ENCODE assay signal across 10 cellular contexts in the genomic region with DNA sequence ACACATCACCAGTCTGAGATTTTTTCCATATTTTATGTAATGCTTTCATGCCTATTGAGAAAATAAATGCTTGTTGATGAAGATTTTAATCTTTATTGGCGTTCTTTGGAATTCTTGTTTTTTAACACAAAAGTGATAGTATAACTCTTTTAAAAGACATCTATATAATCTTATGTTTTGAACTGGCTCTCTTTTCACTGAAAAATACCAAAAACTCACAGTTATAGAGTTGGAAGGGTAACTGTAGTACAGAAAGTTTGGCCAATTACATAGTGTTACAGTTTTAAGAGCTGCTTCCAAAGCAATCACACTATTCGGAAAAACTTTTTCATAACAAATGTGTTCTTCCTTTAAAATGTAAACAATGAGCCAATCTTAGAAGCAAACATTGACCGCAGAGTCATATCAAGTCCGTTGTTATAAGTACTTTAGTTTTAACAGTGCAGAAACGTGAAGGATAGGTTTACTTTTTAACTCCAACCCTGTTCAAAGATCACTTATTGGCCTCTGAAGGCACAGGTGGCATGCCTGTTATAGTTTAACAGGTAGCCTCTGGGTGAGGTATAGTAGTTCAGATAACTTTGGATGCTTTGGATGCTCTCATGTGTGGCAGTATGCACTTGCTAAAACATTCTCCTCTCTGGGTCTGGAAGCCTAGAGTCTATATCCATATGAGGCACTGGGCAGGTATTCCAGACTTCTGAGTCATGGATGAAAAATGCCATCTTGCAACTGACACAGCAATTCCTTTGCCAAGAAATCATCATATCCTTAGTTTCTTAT. TPM values are rescaled to one million over a fixed set of nuclear protein-coding genes. Genes with fewer than 3 reads are reported as not detected.
DNase-seq lines count a peak whose midpoint lies in the region; ATAC-seq, FAIRE-seq and TF ChIP-seq lines count a peak whose summit lies in the region.
"Had no signal": no experiment of that assay in that cellular context is flagged by ENCODE, and none has a peak within 500 bp of the region (broad histone marks: within the 10 kb centered on the region; RNA-seq: fewer than 3 reads in every experiment).

No MANE protein-coding gene starts in this region.

- no peaks in the 10 kb centered on the region for H3K79me2 ChIP-seq in keratinocyte (ENCODE audit: control insufficient read depth, insufficient read depth, low read length)
- no peaks in the 10 kb centered on the region for H3K79me2 ChIP-seq in smooth muscle cell (ENCODE audit: low read depth)

- 75% methylated on average over 5 of the region's 5 CpGs for WGBS in smooth muscle cell (ENCODE audit: low lambda C conversion rate)

- H3K4me2 ChIP-seq in keratinocyte (ENCODE audit: control insufficient read depth, extremely low read depth, insufficient read depth, low read depth, low read length) (peak overlapping the region; percentile 47), smooth muscle cell (peak overlapping the region; percentile 9)
- H3K4me2 ChIP-seq: neural progenitor cell had no signal

- H2AFZ ChIP-seq in keratinocyte (ENCODE audit: control insufficient read depth, low read length) (no peak overlapping the region), smooth muscle cell (ENCODE audit: low read depth) (no peak overlapping the region)
- H2AFZ ChIP-seq: neural progenitor cell had no signal

- H4K20me1 ChIP-seq in keratinocyte (ENCODE audit: control insufficient read depth, extremely low read depth, insufficient read depth, low read length) (no peaks in the 10 kb centered on the region), smooth muscle cell (ENCODE audit: low read depth) (no peaks in the 10 kb centered on the region)

- DNase-seq in HCEC 1CT (peak; percentile 82), ascending aorta (ENCODE audit: low spot score in 2 of 2) (no peak), keratinocyte (ENCODE audit: low read depth, low spot score) (peak; percentile 70), smooth muscle cell (lab: John Stamatoyannopoulos, UW; ENCODE audit: unreplicated experiment) (no peak), NCI-H1417 (lab: John Stamatoyannopoulos, UW) (no peak)
- no peak for DNase-seq in activated T-cell treated with anti-CD3 and anti-CD28 coated beads, Interleukin-2, amount 50 U/mL, for 1 hour

- H3K9ac ChIP-seq in keratinocyte (ENCODE audit: control insufficient read depth, extremely low read depth, insufficient read depth, low read length) (no peak overlapping the region), smooth muscle cell (ENCODE audit: low read depth) (no peak overlapping the region)
- H3K9ac ChIP-seq: neural progenitor cell had no signal

- peak overlapping the region; percentile 28 to 48 for H3K27ac ChIP-seq in ascending aorta
- H3K27ac ChIP-seq in keratinocyte (ENCODE audit: control insufficient read depth, insufficient read depth, low read length): no peak overlapping the region
- H3K27ac ChIP-seq in smooth muscle cell (ENCODE audit: low read depth): peak overlapping the region; percentile 81
- H3K27ac ChIP-seq: neural progenitor cell had no signal

- dilution Hi-C loops in keratinocyte (cut with MboI; ENCODE audit: extremely low pct_ligation_motif_present, low sequenced_read_pairs): no loop called here

- no peak for TF ChIP-seq CTCF in ascending aorta (IDR thresholded peaks at IDR 0.05)
- no peak for TF ChIP-seq CTCF in keratinocyte (optimal IDR thresholded peaks at IDR 0.05 in 1 of 3, IDR thresholded peaks at IDR 0.05 in 1 of 3, conservative IDR thresholded peaks at IDR 0.05 in 1 of 3; ENCODE audit: extremely low read depth in 1 of 3, insufficient read depth in 2 of 3, low read length in 3 of 3)
- TF ChIP-seq CTCF in smooth muscle cell (IDR thresholded peaks at IDR 0.05; ENCODE audit: borderline replicate concordance, insufficient read depth, poor library complexity, severe bottlenecking): no peak

- H3F3A ChIP-seq in smooth muscle cell (ENCODE audit: low read depth): no peaks in the 10 kb centered on the region

- H3K4me1 ChIP-seq in ascending aorta (peaks cover 0 to 32% of the 10 kb centered on the region in 2 donors), keratinocyte (ENCODE audit: control insufficient read depth, extremely low read depth, insufficient read depth, low read length) (peaks cover 28% of the 10 kb centered on the region), smooth muscle cell (ENCODE audit: low read depth) (no peaks in the 10 kb centered on the region)
- H3K4me1 ChIP-seq: neural progenitor cell had no signal

- no peak for TF ChIP-seq POLR2A in GM18505 (IDR thresholded peaks at IDR 0.05; ENCODE audit: borderline replicate concordance, extremely low read depth, insufficient read depth, insufficient read length)

- intact Hi-C loops in ascending aorta (cut with DNase I): no loop called here

- ATAC-seq in GM21723 (IDR thresholded peaks at IDR 0.05; ENCODE audit: unreplicated experiment): no peak
- no peak for ATAC-seq in GM18505 (IDR thresholded peaks at IDR 0.05; ENCODE audit: unreplicated experiment)

- H3K27me3 ChIP-seq in ascending aorta (no peaks in the 10 kb centered on the region), keratinocyte (ENCODE audit: control insufficient read depth, extremely low read depth, insufficient read depth, low read length) (no peaks in the 10 kb centered on the region), smooth muscle cell (ENCODE audit: low read depth) (no peaks in the 10 kb centered on the region)
- H3K27me3 ChIP-seq: neural progenitor cell had no signal

- no peaks in the 10 kb centered on the region for H3K9me1 ChIP-seq in keratinocyte (ENCODE audit: control insufficient read depth, extremely low read depth, insufficient read depth, low read length)

- peak; percentile 95 for FAIRE-seq in keratinocyte (lab: Jason Lieb, UNC)

- H3K4me3 ChIP-seq in ascending aorta: no peak overlapping the region
- H3K4me3 ChIP-seq in keratinocyte (ENCODE audit: control insufficient read depth in 2 of 3, extremely low read depth in 1 of 3, insufficient read depth in 2 of 3, low read depth in 1 of 3, low read length in 3 of 3): no peak overlapping the region
- no peak overlapping the region for H3K4me3 ChIP-seq in smooth muscle cell
- H3K4me3 ChIP-seq: neural progenitor cell had no signal

- H3K9me3 ChIP-seq in ascending aorta (no peaks in the 10 kb centered on the region), keratinocyte (ENCODE audit: control insufficient read depth, low read depth, low read length) (no peaks in the 10 kb centered on the region), smooth muscle cell (replicated peaks; ENCODE audit: low read depth) (no peaks in the 10 kb centered on the region)

- H3K36me3 ChIP-seq in ascending aorta: no peaks in the 10 kb centered on the region
- H3K36me3 ChIP-seq in keratinocyte (ENCODE audit: control insufficient read depth in 2 of 2, extremely low read depth in 1 of 2, insufficient read depth in 2 of 2, low read length in 2 of 2): no peaks in the 10 kb centered on the region
- H3K36me3 ChIP-seq in smooth muscle cell (ENCODE audit: low read depth): no peaks in the 10 kb centered on the region
- H3K36me3 ChIP-seq: neural progenitor cell had no signal

RNA-seq across cellular contexts. Expression of a gene that starts 12.1 kb away (rescaled TPM):
- total RNA-seq in ascending aorta (63.9 TPM), smooth muscle cell (0.49 and 0.94 TPM in 2 replicates)
- polyA plus RNA-seq in keratinocyte (8.3 to 19.5 TPM (median 11.1 TPM) in 3 replicates), smooth muscle cell (1.8 TPM in 1 of 2 replicates, not detected in the other)
- polyA plus RNA-seq in keratinocyte (2011; ENCODE audit: low read depth): 8.9 TPM
- polyA plus RNA-seq in keratinocyte (2011; cell fraction: cytosol; rRNA removed): 6.5 and 11.0 TPM in 2 replicates
- polyA plus RNA-seq in keratinocyte (2011; cell fraction: nucleus; rRNA removed): 30.2 and 34.8 TPM in 2 replicates
- polyA plus RNA-seq in keratinocyte (2012; ENCODE audit: low replicate concordance): 7.4 and 11.4 TPM in 2 replicates
- polyA minus RNA-seq in keratinocyte: 15.6 to 44.6 TPM (median 18.6 TPM) in 3 replicates
- 7.1 TPM for polyA minus RNA-seq in keratinocyte (2011; cell fraction: cytosol; rRNA and poly(A)+ RNA removed)
- 41.9 and 51.6 TPM in 2 replicates for polyA minus RNA-seq in keratinocyte (2011; cell fraction: nucleus; rRNA and poly(A)+ RNA removed)
- polyA plus RNA-seq: IgD-negative memory B cell had no signal

RNA-seq across cellular contexts. Expression of a gene that starts 56.1 kb away (rescaled TPM):
- total RNA-seq in ascending aorta: not detected
- 17.2 to 46.0 TPM (median 34.7 TPM) in 3 replicates for polyA plus RNA-seq in keratinocyte
- 35.8 TPM for polyA plus RNA-seq in keratinocyte (2011; ENCODE audit: low read depth)
- polyA plus RNA-seq in keratinocyte (2011; cell fraction: cytosol; rRNA removed): 14.6 and 14.7 TPM in 2 replicates
- polyA plus RNA-seq in keratinocyte (2011; cell fraction: nucleus; rRNA removed): 5.8 and 10.9 TPM in 2 replicates
- polyA plus RNA-seq in keratinocyte (2012; ENCODE audit: low replicate concordance): 28.1 and 72.5 TPM in 2 replicates
- polyA minus RNA-seq in keratinocyte: 2.7 to 9.1 TPM (median 8.2 TPM) in 3 replicates
- 10.9 TPM for polyA minus RNA-seq in keratinocyte (2011; cell fraction: cytosol; rRNA and poly(A)+ RNA removed)
- polyA minus RNA-seq in keratinocyte (2011; cell fraction: nucleus; rRNA and poly(A)+ RNA removed): 1.3 and 2.3 TPM in 2 replicates
- total RNA-seq in smooth muscle cell: 16.7 and 28.9 TPM in 2 replicates
- 56.1 and 57.4 TPM in 2 replicates for polyA plus RNA-seq in smooth muscle cell

Comparison
In these comparisons a context has a peak if more than half of its experiments do, and no peak if none do; other contexts are left out.
1. DNase-seq: peak in HCEC 1CT (single experiment) and keratinocyte (single experiment); none in ascending aorta (0 of 2), smooth muscle cell (single experiment), activated T-cell treated with anti-CD3 and anti-CD28 coated beads, Interleukin-2, amount 50 U/mL, for 1 hour (single experiment) and NCI-H1417 (0 of 3).
2. RNA of a gene that starts 12.1 kb away (total RNA-seq): 63.9 TPM in ascending aorta (single experiment); 0.49 to 0.94 TPM in smooth muscle cell; every median in the first group is over 10 times any median in the second.
3. RNA of a gene that starts 56.1 kb away (total RNA-seq): 16.7 to 28.9 TPM in smooth muscle cell; not detected in ascending aorta (single experiment); every median in the first group is over 10 times any median in the second.